In the genomic region with DNA sequence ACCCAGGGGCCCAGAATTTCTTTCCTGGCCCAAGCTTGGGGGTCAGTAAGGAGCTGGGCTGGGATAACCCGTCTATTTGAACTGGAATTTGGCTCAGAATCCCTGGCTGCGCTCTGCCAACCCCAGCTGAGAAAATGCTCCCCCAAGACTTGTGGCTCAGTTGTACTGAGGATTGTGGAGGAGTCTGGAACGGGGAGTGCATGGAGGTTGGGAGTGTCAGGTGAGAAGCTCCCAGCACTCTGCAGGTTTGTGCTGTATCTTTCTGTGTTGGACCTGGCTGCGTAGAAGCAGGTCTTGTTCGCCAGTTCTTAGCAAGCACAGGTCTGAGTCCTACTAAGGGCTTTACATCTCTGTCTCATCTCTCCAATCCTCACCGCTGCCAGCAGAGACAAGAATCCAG, we compare ENCODE assay signal across 1 cellular context.
TF ChIP-seq lines count a peak whose summit lies in the region.

No MANE protein-coding gene starts in this region.

TF ChIP-seq in HepG2, 621 proteins besides CTCF, POLR2A, EP300 and RAD21:
- TF ChIP-seq PLRG1 (conservative IDR thresholded peaks at IDR 0.05) (no peak), ZNF878 (CRISPR knock-in tag; IDR thresholded peaks at IDR 0.05) (no peak), ZNF207 (IDR thresholded peaks at IDR 0.05; ENCODE audit: borderline replicate concordance) (no peak), ZSCAN25 (CRISPR knock-in tag; IDR thresholded peaks at IDR 0.05) (no peak), MAF1 (CRISPR knock-in tag; IDR thresholded peaks at IDR 0.05; ENCODE audit: borderline replicate concordance) (0 out of 2 replicates have a peak, but pooled peaks have one; percentile 15), CENPT (CRISPR knock-in tag; IDR thresholded peaks at IDR 0.05; ENCODE audit: low read depth) (no peak), HDAC2 (CRISPR knock-in tag; IDR thresholded peaks at IDR 0.05) (no peak), POGK (CRISPR knock-in tag; conservative IDR thresholded peaks at IDR 0.05) (no peak), NR2C2 (CRISPR knock-in tag; IDR thresholded peaks at IDR 0.05; ENCODE audit: borderline replicate concordance) (no peak), KLF6 (CRISPR knock-in tag; IDR thresholded peaks at IDR 0.05) (0 out of 2 replicates have a peak, but pooled peaks have one; percentile 4), PRDM10 (CRISPR knock-in tag; IDR thresholded peaks at IDR 0.05; ENCODE audit: low read depth) (no peak), RFXANK (CRISPR knock-in tag; IDR thresholded peaks at IDR 0.05) (0 out of 2 replicates have a peak, but pooled peaks have one; percentile 6), CREM (IDR thresholded peaks at IDR 0.05) (no peak), CREM (CRISPR knock-in tag; IDR thresholded peaks at IDR 0.05) (no peak), ZIK1 (CRISPR knock-in tag; IDR thresholded peaks at IDR 0.05; ENCODE audit: borderline replicate concordance, low read depth) (no peak), NFIC (IDR thresholded peaks at IDR 0.05; ENCODE audit: low read length) (no peak), SNAI1 (CRISPR knock-in tag; IDR thresholded peaks at IDR 0.05; ENCODE audit: borderline replicate concordance) (no peak), ZNF879 (CRISPR knock-in tag; IDR thresholded peaks at IDR 0.05) (0 out of 2 replicates have a peak, but pooled peaks have one; percentile 28), ZBTB7A (CRISPR knock-in tag; IDR thresholded peaks at IDR 0.05) (no peak), SALL2 (CRISPR knock-in tag; IDR thresholded peaks at IDR 0.05) (peak; percentile 11; the same call in 1 of the 2 replicates), MNT (IDR thresholded peaks at IDR 0.05) (no peak), MXD4 (CRISPR knock-in tag; IDR thresholded peaks at IDR 0.05) (0 out of 2 replicates have a peak, but pooled peaks have one; percentile 0), HOXA5 (CRISPR knock-in tag; IDR thresholded peaks at IDR 0.05) (0 out of 2 replicates have a peak, but pooled peaks have one; percentile 2), ZKSCAN1 (IDR thresholded peaks at IDR 0.05; ENCODE audit: low read length) (peak; percentile 19; the same call in 1 of the 2 replicates), HNRNPH1 (optimal IDR thresholded peaks at IDR 0.05; ENCODE audit: low read depth, low read length) (no peak)
- TF ChIP-seq, protein P1, sequence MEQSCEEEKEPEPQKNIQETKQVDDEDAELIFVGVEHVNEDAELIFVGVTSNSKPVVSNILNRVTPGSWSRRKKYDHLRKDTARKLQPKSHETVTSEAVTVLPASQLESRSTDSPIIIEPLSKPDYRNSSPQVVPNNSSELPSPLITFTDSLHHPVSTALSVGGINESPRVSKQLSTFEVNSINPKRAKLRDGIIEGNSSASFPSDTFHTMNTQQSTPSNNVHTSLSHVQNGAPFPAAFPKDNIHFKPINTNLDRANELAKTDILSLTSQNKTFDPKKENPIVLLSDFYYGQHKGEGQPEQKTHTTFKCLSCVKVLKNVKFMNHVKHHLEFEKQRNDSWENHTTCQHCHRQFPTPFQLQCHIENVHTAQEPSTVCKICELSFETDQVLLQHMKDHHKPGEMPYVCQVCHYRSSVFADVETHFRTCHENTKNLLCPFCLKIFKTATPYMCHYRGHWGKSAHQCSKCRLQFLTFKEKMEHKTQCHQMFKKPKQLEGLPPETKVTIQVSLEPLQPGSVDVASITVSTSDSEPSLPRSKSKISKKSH (CRISPR knock-in tag; IDR thresholded peaks at IDR 0.05; ENCODE audit: borderline replicate concordance) = no peak
- TF ChIP-seq, protein P2, sequence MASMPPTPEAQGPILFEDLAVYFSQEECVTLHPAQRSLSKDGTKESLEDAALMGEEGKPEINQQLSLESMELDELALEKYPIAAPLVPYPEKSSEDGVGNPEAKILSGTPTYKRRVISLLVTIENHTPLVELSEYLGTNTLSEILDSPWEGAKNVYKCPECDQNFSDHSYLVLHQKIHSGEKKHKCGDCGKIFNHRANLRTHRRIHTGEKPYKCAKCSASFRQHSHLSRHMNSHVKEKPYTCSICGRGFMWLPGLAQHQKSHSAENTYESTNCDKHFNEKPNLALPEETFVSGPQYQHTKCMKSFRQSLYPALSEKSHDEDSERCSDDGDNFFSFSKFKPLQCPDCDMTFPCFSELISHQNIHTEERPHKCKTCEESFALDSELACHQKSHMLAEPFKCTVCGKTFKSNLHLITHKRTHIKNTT (CRISPR knock-in tag; IDR thresholded peaks at IDR 0.05) = no peak
- TF ChIP-seq, protein P3, sequence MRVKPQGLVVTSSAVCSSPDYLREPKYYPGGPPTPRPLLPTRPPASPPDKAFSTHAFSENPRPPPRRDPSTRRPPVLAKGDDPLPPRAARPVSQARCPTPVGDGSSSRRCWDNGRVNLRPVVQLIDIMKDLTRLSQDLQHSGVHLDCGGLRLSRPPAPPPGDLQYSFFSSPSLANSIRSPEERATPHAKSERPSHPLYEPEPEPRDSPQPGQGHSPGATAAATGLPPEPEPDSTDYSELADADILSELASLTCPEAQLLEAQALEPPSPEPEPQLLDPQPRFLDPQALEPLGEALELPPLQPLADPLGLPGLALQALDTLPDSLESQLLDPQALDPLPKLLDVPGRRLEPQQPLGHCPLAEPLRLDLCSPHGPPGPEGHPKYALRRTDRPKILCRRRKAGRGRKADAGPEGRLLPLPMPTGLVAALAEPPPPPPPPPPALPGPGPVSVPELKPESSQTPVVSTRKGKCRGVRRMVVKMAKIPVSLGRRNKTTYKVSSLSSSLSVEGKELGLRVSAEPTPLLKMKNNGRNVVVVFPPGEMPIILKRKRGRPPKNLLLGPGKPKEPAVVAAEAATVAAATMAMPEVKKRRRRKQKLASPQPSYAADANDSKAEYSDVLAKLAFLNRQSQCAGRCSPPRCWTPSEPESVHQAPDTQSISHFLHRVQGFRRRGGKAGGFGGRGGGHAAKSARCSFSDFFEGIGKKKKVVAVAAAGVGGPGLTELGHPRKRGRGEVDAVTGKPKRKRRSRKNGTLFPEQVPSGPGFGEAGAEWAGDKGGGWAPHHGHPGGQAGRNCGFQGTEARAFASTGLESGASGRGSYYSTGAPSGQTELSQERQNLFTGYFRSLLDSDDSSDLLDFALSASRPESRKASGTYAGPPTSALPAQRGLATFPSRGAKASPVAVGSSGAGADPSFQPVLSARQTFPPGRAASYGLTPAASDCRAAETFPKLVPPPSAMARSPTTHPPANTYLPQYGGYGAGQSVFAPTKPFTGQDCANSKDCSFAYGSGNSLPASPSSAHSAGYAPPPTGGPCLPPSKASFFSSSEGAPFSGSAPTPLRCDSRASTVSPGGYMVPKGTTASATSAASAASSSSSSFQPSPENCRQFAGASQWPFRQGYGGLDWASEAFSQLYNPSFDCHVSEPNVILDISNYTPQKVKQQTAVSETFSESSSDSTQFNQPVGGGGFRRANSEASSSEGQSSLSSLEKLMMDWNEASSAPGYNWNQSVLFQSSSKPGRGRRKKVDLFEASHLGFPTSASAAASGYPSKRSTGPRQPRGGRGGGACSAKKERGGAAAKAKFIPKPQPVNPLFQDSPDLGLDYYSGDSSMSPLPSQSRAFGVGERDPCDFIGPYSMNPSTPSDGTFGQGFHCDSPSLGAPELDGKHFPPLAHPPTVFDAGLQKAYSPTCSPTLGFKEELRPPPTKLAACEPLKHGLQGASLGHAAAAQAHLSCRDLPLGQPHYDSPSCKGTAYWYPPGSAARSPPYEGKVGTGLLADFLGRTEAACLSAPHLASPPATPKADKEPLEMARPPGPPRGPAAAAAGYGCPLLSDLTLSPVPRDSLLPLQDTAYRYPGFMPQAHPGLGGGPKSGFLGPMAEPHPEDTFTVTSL (CRISPR knock-in tag; IDR thresholded peaks at IDR 0.05; ENCODE audit: borderline replicate concordance) = 0 out of 2 replicates have a peak, but pooled peaks have one; percentile 45
- TF ChIP-seq, protein P4, sequence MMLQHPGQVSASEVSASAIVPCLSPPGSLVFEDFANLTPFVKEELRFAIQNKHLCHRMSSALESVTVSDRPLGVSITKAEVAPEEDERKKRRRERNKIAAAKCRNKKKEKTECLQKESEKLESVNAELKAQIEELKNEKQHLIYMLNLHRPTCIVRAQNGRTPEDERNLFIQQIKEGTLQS (CRISPR knock-in tag; IDR thresholded peaks at IDR 0.05) = no peak
TF ChIP-seq in HepG2: peak in this region for 9.
